ENCODE assay signal across 12 cellular contexts in the genomic region with DNA sequence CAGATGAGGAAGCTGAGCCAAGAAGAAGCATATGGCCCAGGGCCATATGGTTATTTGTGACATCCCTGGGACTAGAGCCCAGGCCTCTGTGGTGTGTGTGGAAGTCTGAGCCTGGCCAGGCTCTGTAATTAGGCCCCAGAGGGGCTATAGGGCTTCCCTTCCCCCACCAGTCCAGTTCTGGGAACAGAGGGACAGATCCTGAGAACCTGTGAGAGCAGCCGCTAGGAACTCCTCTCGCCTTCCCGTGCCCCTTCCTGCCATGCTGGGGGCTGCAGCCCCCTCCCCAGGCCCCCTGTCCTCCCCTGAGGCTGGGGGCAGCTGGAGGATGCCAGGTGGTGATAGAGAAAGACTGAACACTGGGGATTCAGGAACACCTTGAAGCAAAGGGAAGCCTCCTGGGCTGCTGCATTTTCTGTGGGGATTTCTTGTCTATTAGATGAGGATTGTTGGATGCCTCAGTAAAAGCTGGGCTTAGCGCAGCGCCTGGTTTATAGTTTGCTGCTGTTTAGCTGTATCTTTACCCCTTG. TPM values are rescaled to one million over a fixed set of nuclear protein-coding genes. Genes with fewer than 3 reads are reported as not detected.
A peak's percentile ranks its signal among the peaks of the same experiment; 100 is the strongest.
DNase-seq lines count a peak whose midpoint lies in the region; ATAC-seq and TF ChIP-seq lines count a peak whose summit lies in the region.
"Had no signal": no experiment of that assay in that cellular context is flagged by ENCODE, and none has a peak within 500 bp of the region (broad histone marks: within the 10 kb centered on the region; RNA-seq: fewer than 3 reads in every experiment).

No MANE protein-coding gene starts in this region.

- H3K4me1 ChIP-seq in HEK293 (ENCODE audit: control insufficient read depth, insufficient read depth, low read length): no peaks in the 10 kb centered on the region
- peaks cover 27% of the 10 kb centered on the region for H3K4me1 ChIP-seq in hepatocyte (ENCODE audit: insufficient read depth)
- H3K4me1 ChIP-seq in skeletal muscle tissue (ENCODE audit: control insufficient read depth in 3 of 3, insufficient read depth in 3 of 3, low read length in 3 of 3): peaks cover 48 to 85% (median 70%) of the 10 kb centered on the region in 3 donors
- H3K4me1 ChIP-seq in CD8-positive, alpha-beta T cell (ENCODE audit: insufficient read depth, low read length): no peaks in the 10 kb centered on the region

- peak overlapping the region; percentile 13 for H3K4me2 ChIP-seq in hepatocyte

- H3K27me3 ChIP-seq in hepatocyte (no peaks in the 10 kb centered on the region), skeletal muscle tissue (ENCODE audit: control insufficient read depth in 3 of 3, insufficient read depth in 3 of 3, low read length in 3 of 3) (no peaks in the 10 kb centered on the region)
- no peaks in the 10 kb centered on the region for H3K27me3 ChIP-seq in CD8-positive, alpha-beta T cell (ENCODE audit: insufficient read depth, low read length)

- no peak overlapping the region for H3K27ac Mint-ChIP-seq in CD8-positive, alpha-beta T cell

- no peak overlapping the region for H2AFZ ChIP-seq in hepatocyte

- H3K27ac ChIP-seq in HEK293 (ENCODE audit: extremely low read depth, low read depth, low read length) (peak overlapping the region; percentile 32; the same call in 1 of the 2 replicates), angular gyrus (ENCODE audit: low read depth, low read length) (peak overlapping the region; percentile 94), hepatocyte (peak overlapping the region; percentile 89), skeletal muscle tissue (ENCODE audit: low read depth, low read length) (peak overlapping the region; percentile 95)
- no peak overlapping the region for H3K27ac ChIP-seq in CD8-positive, alpha-beta T cell (ENCODE audit: low read depth, low read length)

- H3K36me3 ChIP-seq in HEK293 (ENCODE audit: control insufficient read depth in 2 of 2, insufficient read depth in 1 of 2, low read length in 2 of 2): peaks cover 15 to 26% of the 10 kb centered on the region in 2 experiments; a peak in 2 of 3 replicates
- H3K36me3 ChIP-seq in hepatocyte (replicated peaks; ENCODE audit: insufficient read depth, low read depth): no peaks in the 10 kb centered on the region
- peaks cover 16 to 24% (median 16%) of the 10 kb centered on the region in 3 donors for H3K36me3 ChIP-seq in skeletal muscle tissue (ENCODE audit: control insufficient read depth in 3 of 3, insufficient read depth in 3 of 3, low read length in 3 of 3)
- peaks cover 19% of the 10 kb centered on the region for H3K36me3 ChIP-seq in CD8-positive, alpha-beta T cell (ENCODE audit: insufficient read depth, low read length)

- POLR2A ChIA-PET in HEK293 (lab: Yijun Ruan, JAX): no interaction called here
- POLR2A ChIA-PET in CD8-positive, alpha-beta T cell (lab: Charles Lee): no interaction called here
- POLR2A ChIA-PET in GM10248 (lab: Yijun Ruan, JAX): no interaction called here

- intact Hi-C loops in CD8-positive, alpha-beta T cell (cut with DNase I, micrococcal nuclease): no loop called here

- H3K4me3 ChIP-seq in HEK293 (ENCODE audit: low read depth, low read length) (no peak overlapping the region), hepatocyte (no peak overlapping the region), skeletal muscle tissue (ENCODE audit: low read length in 3 of 3) (peak overlapping the region; percentile 31 to 61 (median 35))
- no peak overlapping the region for H3K4me3 ChIP-seq in CD8-positive, alpha-beta T cell (ENCODE audit: low read depth, low read length)

- H3K4me3 Mint-ChIP-seq in CD8-positive, alpha-beta T cell: no peak overlapping the region

- H3K4me1 Mint-ChIP-seq in CD8-positive, alpha-beta T cell (ENCODE audit: low read depth): peaks cover 3% of the 10 kb centered on the region

- H3K36me3 Mint-ChIP-seq in CD8-positive, alpha-beta T cell: peaks cover 52% of the 10 kb centered on the region

- H3K9ac ChIP-seq in skeletal muscle tissue (ENCODE audit: low read depth in 1 of 3, low read length in 3 of 3): peak overlapping the region; percentile 75 to 85 (median 82)

- no peak for ATAC-seq in GM19455 (IDR thresholded peaks at IDR 0.05; ENCODE audit: unreplicated experiment)
- ATAC-seq in CD8-positive, alpha-beta T cell: no peak

- no peaks in the 10 kb centered on the region for H3K9me2 ChIP-seq in hepatocyte (replicated peaks; ENCODE audit: insufficient read depth)

- DNase-seq in hepatocyte (ENCODE audit: low spot score): no peak
- DNase-seq in KG1 (lab: John Stamatoyannopoulos, UW): no peak
- DNase-seq in CD8-positive, alpha-beta T cell: no peak
- DNase-seq in GM10248 (ENCODE audit: extremely low spot score): no peak
- DNase-seq: activated CD4-positive, alpha-beta T cell treated with anti-CD3 and anti-CD28 coated beads for 4 hours; KBM-7; NK-92 treated with Interleukin-12 subunit alpha and Interleukin-12 subunit beta, amount 100 ng/mL, for 24 hours; stimulated activated CD4-positive, alpha-beta T cell treated with anti-CD3 and anti-CD28 coated beads, Interleukin-1b, Interleukin-23, amount 100 ng/mL, for 48 hours had no signal

- H3K79me2 ChIP-seq in hepatocyte: peaks cover 10% of the 10 kb centered on the region

- H3K9me3 Mint-ChIP-seq in CD8-positive, alpha-beta T cell: peaks cover 9% of the 10 kb centered on the region

- TF ChIP-seq CTCF in HEK293 (tag by site-specific recombination; IDR thresholded peaks at IDR 0.05): no peak
- TF ChIP-seq CTCF in hepatocyte (IDR thresholded peaks at IDR 0.05; ENCODE audit: poor library complexity): no peak
- TF ChIP-seq CTCF in CD8-positive, alpha-beta T cell (IDR thresholded peaks at IDR 0.05): no peak
- TF ChIP-seq CTCF in GM10248 (IDR thresholded peaks at IDR 0.05; ENCODE audit: control extremely low read depth, extremely low read depth, low read depth, missing control alignments): no peak

- H3K9me3 ChIP-seq in HEK293 (ENCODE audit: control insufficient read depth, insufficient read depth, low read depth, low read length): no peaks in the 10 kb centered on the region
- H3K9me3 ChIP-seq in hepatocyte (ENCODE audit: low read depth): peaks cover 7% of the 10 kb centered on the region
- H3K9me3 ChIP-seq in skeletal muscle tissue (ENCODE audit: control insufficient read depth in 3 of 3, low read length in 3 of 3): no peaks in the 10 kb centered on the region
- no peaks in the 10 kb centered on the region for H3K9me3 ChIP-seq in CD8-positive, alpha-beta T cell (ENCODE audit: low read length)

- no peaks in the 10 kb centered on the region for H3K27me3 Mint-ChIP-seq in CD8-positive, alpha-beta T cell (ENCODE audit: low read depth)

- H4K20me1 ChIP-seq in hepatocyte (ENCODE audit: insufficient read depth, poor library complexity, severe bottlenecking): no peaks in the 10 kb centered on the region

- 71% methylated on average over 5 of the region's 5 CpGs for WGBS in hepatocyte (ENCODE audit: low lambda C conversion rate, missing lambda C conversion rate)

- CTCF ChIA-PET in HEK293 (lab: Yijun Ruan, JAX): no interaction called here
- CTCF ChIA-PET in CD8-positive, alpha-beta T cell (lab: Charles Lee): no interaction called here
- CTCF ChIA-PET in GM10248 (lab: Yijun Ruan, JAX): no interaction called here

TF ChIP-seq in HEK293, 187 proteins besides CTCF, POLR2A, EP300 and RAD21:
- TF ChIP-seq ZNF76 (tag by site-specific recombination; IDR thresholded peaks at IDR 0.05; ENCODE audit: borderline replicate concordance, low read depth) (no peak), ZNF366 (tag by site-specific recombination; conservative IDR thresholded peaks at IDR 0.05) (no peak)
- TF ChIP-seq, protein P1, sequence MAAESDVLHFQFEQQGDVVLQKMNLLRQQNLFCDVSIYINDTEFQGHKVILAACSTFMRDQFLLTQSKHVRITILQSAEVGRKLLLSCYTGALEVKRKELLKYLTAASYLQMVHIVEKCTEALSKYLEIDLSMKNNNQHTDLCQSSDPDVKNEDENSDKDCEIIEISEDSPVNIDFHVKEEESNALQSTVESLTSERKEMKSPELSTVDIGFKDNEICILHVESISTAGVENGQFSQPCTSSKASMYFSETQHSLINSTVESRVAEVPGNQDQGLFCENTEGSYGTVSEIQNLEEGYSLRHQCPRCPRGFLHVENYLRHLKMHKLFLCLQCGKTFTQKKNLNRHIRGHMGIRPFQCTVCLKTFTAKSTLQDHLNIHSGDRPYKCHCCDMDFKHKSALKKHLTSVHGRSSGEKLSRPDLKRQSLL (tag by site-specific recombination; IDR thresholded peaks at IDR 0.05): 0 out of 2 replicates have a peak, but pooled peaks have one; percentile 28

RNA-seq across cellular contexts. Expression of a gene that starts 33.3 kb away (rescaled TPM):
- total RNA-seq in hepatocyte: 20.7 and 22.9 TPM in 2 replicates
- polyA plus RNA-seq in hepatocyte: 19.2 and 26.4 TPM in 2 replicates
- total RNA-seq in skeletal muscle tissue: 64.7 TPM
- 10 to 100 TPM; 82.6 to 90.0 TPM for total RNA-seq in CD8-positive, alpha-beta T cell

Comparison
In these comparisons a context has a peak if more than half of its experiments do, and no peak if none do; other contexts are left out.
1. H3K4me3 ChIP-seq: peak in skeletal muscle tissue (3 of 3); none in HEK293 (single experiment), hepatocyte (single experiment) and CD8-positive, alpha-beta T cell (single experiment).